ENCODE assay signal across 19 cellular contexts in genomic region chr5:133742370-133743036, GRCh38.
DNase-seq lines count a peak whose midpoint lies in the region; ATAC-seq, FAIRE-seq and TF ChIP-seq lines count a peak whose summit lies in the region.
"Had no signal": no experiment of that assay in that cellular context is flagged by ENCODE, and none has a peak within 500 bp of the region (broad histone marks: within the 10 kb centered on the region; RNA-seq: fewer than 3 reads in every experiment).

No MANE protein-coding gene starts in this region.

- ATAC-seq in GM19328 (IDR thresholded peaks at IDR 0.05; ENCODE audit: unreplicated experiment) = no peak
- ATAC-seq: activated CD4-positive, alpha-beta T cell treated with anti-CD3 and anti-CD28 coated beads for 36 hours had no signal

- peak; percentile 32 for DNase-seq in Calu3
- peak; percentile 10 for DNase-seq in GM19239 (ENCODE audit: insufficient read length, low spot score)
- peak; percentile 33 for DNase-seq in LoVo (ENCODE audit: low spot score)
- DNase-seq in left kidney (ENCODE audit: low read depth, low spot score) = peak; percentile 34
- DNase-seq in sigmoid colon = no peak
- DNase-seq in RKO (ENCODE audit: low spot score) = no peak
- no peak for DNase-seq in effector memory CD4-positive, alpha-beta T cell
- DNase-seq: activated CD4-positive, alpha-beta T cell treated with anti-CD3 and anti-CD28 coated beads for 36 hours; activated naive CD4-positive, alpha-beta T cell treated with anti-CD3 and anti-CD28 coated beads, Interleukin-2, amount 50 U/mL, for 16 hours; dermis blood vessel endothelial cell; KBM-7; kidney glomerular epithelial cell; NCI-H1417 treated with DMSO at 0.1 percent for 48 hours; posterior cingulate gyrus; SHP77; spleen had no signal

- H3K4me3 ChIP-seq in sigmoid colon = no peak overlapping the region
- H3K4me3 ChIP-seq in effector memory CD4-positive, alpha-beta T cell (ENCODE audit: insufficient read depth, low read depth, low read length, poor library complexity, severe bottlenecking) = no peak overlapping the region
- H3K4me3 ChIP-seq: HAP-1, spleen had no signal

- TF ChIP-seq CTCF in Calu3 (IDR thresholded peaks at IDR 0.05; ENCODE audit: unreplicated experiment) (no peak), sigmoid colon (IDR thresholded peaks at IDR 0.05) (no peak)

- TF ChIP-seq POLR2A in sigmoid colon (IDR thresholded peaks at IDR 0.05) = no peak

- no peaks in the 10 kb centered on the region for H3K9me3 ChIP-seq in sigmoid colon
- H3K9me3 ChIP-seq in effector memory CD4-positive, alpha-beta T cell (ENCODE audit: control insufficient read depth, low read length) = no peaks in the 10 kb centered on the region
- H3K9me3 ChIP-seq: HAP-1 had no signal

- no TSS peak for BruUV-seq in Calu3 (replicated peaks; lab: Mats Ljungman, UMichigan)

- no peaks in the 10 kb centered on the region for H3K4me1 Mint-ChIP-seq in Calu3 (ENCODE audit: low read depth, unreplicated experiment)
- H3K4me1 Mint-ChIP-seq: activated CD4-positive, alpha-beta T cell treated with anti-CD3 and anti-CD28 coated beads for 36 hours had no signal

- no peaks in the 10 kb centered on the region for H3K36me3 Mint-ChIP-seq in Calu3 (ENCODE audit: insufficient read depth, unreplicated experiment)

- no peak overlapping the region for H3K27ac Mint-ChIP-seq in Calu3 (ENCODE audit: unreplicated experiment)
- H3K27ac Mint-ChIP-seq: activated CD4-positive, alpha-beta T cell treated with anti-CD3 and anti-CD28 coated beads for 36 hours; stimulated activated naive CD8-positive, alpha-beta T cell treated with anti-CD3 and anti-CD28 coated beads, Interleukin-15, Interleukin-2, amounts not matched to agents 100 ng/mL and 50 ng/mL, for 24 hours had no signal

- 32 to 60% methylated on average over 12 of the region's 12 CpGs for WGBS in sigmoid colon, 2 donors

- no peak overlapping the region for H3K27ac ChIP-seq in sigmoid colon
- H3K27ac ChIP-seq in effector memory CD4-positive, alpha-beta T cell (ENCODE audit: insufficient read depth, low read length, poor library complexity, severe bottlenecking) = no peak overlapping the region
- H3K27ac ChIP-seq: spleen had no signal

- CTCF ChIA-PET in Calu3 (lab: Charles Lee) = interaction anchor here (0.6 kb wide), 1 partner anchor 126 kb away, joined by 3 read pairs; no protein-coding TSS in a partner anchor

- FAIRE-seq in GM19239 (lab: Jason Lieb, UNC) = peak; percentile 14

- H3K4me3 Mint-ChIP-seq in Calu3 (ENCODE audit: low read depth, unreplicated experiment) = no peak overlapping the region
- H3K4me3 Mint-ChIP-seq: activated CD4-positive, alpha-beta T cell treated with anti-CD3 and anti-CD28 coated beads for 36 hours; stimulated activated naive CD8-positive, alpha-beta T cell treated with anti-CD3 and anti-CD28 coated beads, Interleukin-15, Interleukin-2, amounts not matched to agents 100 ng/mL and 50 ng/mL, for 24 hours had no signal

- no peaks in the 10 kb centered on the region for H3K4me1 ChIP-seq in sigmoid colon
- H3K4me1 ChIP-seq in effector memory CD4-positive, alpha-beta T cell (ENCODE audit: control insufficient read depth, insufficient read depth, low read length, poor library complexity, severe bottlenecking) = no peaks in the 10 kb centered on the region
- H3K4me1 ChIP-seq: HAP-1 had no signal

- no peak for TF ChIP-seq EP300 in sigmoid colon (IDR thresholded peaks at IDR 0.05)

- H3K9me3 Mint-ChIP-seq in Calu3 (ENCODE audit: low read depth, unreplicated experiment) = no peaks in the 10 kb centered on the region
- H3K9me3 Mint-ChIP-seq: stimulated activated naive CD8-positive, alpha-beta T cell treated with anti-CD3 and anti-CD28 coated beads, Interleukin-15, Interleukin-2, amounts not matched to agents 100 ng/mL and 50 ng/mL, for 24 hours had no signal

- no peaks in the 10 kb centered on the region for H3K36me3 ChIP-seq in sigmoid colon
- H3K36me3 ChIP-seq in effector memory CD4-positive, alpha-beta T cell (ENCODE audit: control insufficient read depth, insufficient read depth, low read length) = no peaks in the 10 kb centered on the region
- H3K36me3 ChIP-seq: HAP-1, spleen had no signal

- H3K27me3 Mint-ChIP-seq in Calu3 (ENCODE audit: unreplicated experiment) = peaks cover 54% of the 10 kb centered on the region
- H3K27me3 Mint-ChIP-seq: activated CD4-positive, alpha-beta T cell treated with anti-CD3 and anti-CD28 coated beads for 36 hours had no signal

- intact Hi-C loops in Calu3 (cut with micrococcal nuclease; ENCODE audit: unreplicated experiment) (no loop called here), sigmoid colon (cut with DNase I) (no loop called here)

- no peaks in the 10 kb centered on the region for H3K27me3 ChIP-seq in sigmoid colon
- H3K27me3 ChIP-seq in effector memory CD4-positive, alpha-beta T cell (replicated peaks; ENCODE audit: control insufficient read depth, insufficient read depth, low read length, poor library complexity, severe bottlenecking) = peaks cover 5% of the 10 kb centered on the region

Comparison
In these comparisons a context has a peak if more than half of its experiments do, and no peak if none do; other contexts are left out.
1. DNase-seq: peak in Calu3 (single experiment), GM19239 (single experiment), LoVo (single experiment) and left kidney (single experiment); none in sigmoid colon (single experiment), RKO (single experiment) and effector memory CD4-positive, alpha-beta T cell (0 of 3).